21 cellular contexts compared by ENCODE assay signal in genomic region chr17:43854498-43854897, GRCh38. TPM values are rescaled to one million over a fixed set of nuclear protein-coding genes. Genes with fewer than 3 reads are reported as not detected.
A peak's percentile ranks its signal among the peaks of the same experiment; 100 is the strongest.
DNase-seq lines count a peak whose midpoint lies in the region; ATAC-seq, FAIRE-seq and TF ChIP-seq lines count a peak whose summit lies in the region.
"Had no signal": no experiment of that assay in that cellular context is flagged by ENCODE, and none has a peak within 500 bp of the region (broad histone marks: within the 10 kb centered on the region; RNA-seq: fewer than 3 reads in every experiment).

No MANE protein-coding gene starts in this region.

- H4K8ac ChIP-seq in neuronal stem cell (ENCODE audit: low read depth, low read length) = no peak overlapping the region

- WGBS in right cardiac atrium = 71% methylated on average over 8 of the region's 8 CpGs
- WGBS in neuronal stem cell (ENCODE audit: extremely low coverage in 2 of 2, insufficient read length in 2 of 2, insufficient replicate concordance in 1 of 2), 2 donors = no CpG with 5 or more reads among the region's 8 CpGs

- no peak overlapping the region for H2AFZ ChIP-seq in neuronal stem cell (ENCODE audit: low read length)

- peaks cover 0 to 9% of the 10 kb centered on the region in 2 donors for H3K27me3 Mint-ChIP-seq in natural killer cell (ENCODE audit: low read depth in 2 of 2)

- H3K4me2 ChIP-seq in neuronal stem cell (ENCODE audit: insufficient read depth, low read length, poor library complexity, severe bottlenecking) = no peak overlapping the region
- H3K4me2 ChIP-seq: BLaER1 had no signal

- DNase-seq in Right ventricle myocardium superior (no peak), right cardiac atrium (no peak), HTR-8/SVneo (ENCODE audit: insufficient read length, low spot score) (no peak), neuronal stem cell (ENCODE audit: low spot score) (no peak), upper lobe of right lung (peak; percentile 37), natural killer cell (no peak)
- no peak for DNase-seq in central memory CD4-positive, alpha-beta T cell
- DNase-seq: 8988T; Calu3; CD4-positive, alpha-beta memory T cell; DMS 273 treated with DMSO at 0.1 percent for 48 hours; GOT3; H9 had no signal

- H3K27me3 ChIP-seq in right cardiac atrium (ENCODE audit: control insufficient read depth, insufficient read depth) (no peaks in the 10 kb centered on the region), neuronal stem cell (ENCODE audit: control insufficient read depth in 3 of 3, insufficient read depth in 3 of 3, low read depth in 1 of 3, low read length in 3 of 3) (peaks cover 0 to 54% (median 0%) of the 10 kb centered on the region in 3 experiments), upper lobe of right lung (peaks cover 9% of the 10 kb centered on the region)
- H3K27me3 ChIP-seq: BLaER1 had no signal

- no peak overlapping the region for H3K4ac ChIP-seq in neuronal stem cell (ENCODE audit: low read length)

- H3K18ac ChIP-seq in neuronal stem cell (ENCODE audit: low read length) = no peak overlapping the region

- no peaks in the 10 kb centered on the region for H3K36me3 ChIP-seq in neuronal stem cell (replicated peaks in 1 of 2; ENCODE audit: control insufficient read depth in 2 of 2, insufficient read depth in 2 of 2, low read length in 2 of 2)
- H3K36me3 ChIP-seq in upper lobe of right lung = no peaks in the 10 kb centered on the region
- H3K36me3 ChIP-seq: BLaER1 had no signal

- no peak overlapping the region for H3K4me3 Mint-ChIP-seq in natural killer cell
- H3K4me3 Mint-ChIP-seq: CD14-positive monocyte; CD4-positive, alpha-beta memory T cell; H9 had no signal

- H3K4me1 ChIP-seq in right cardiac atrium (ENCODE audit: control insufficient read depth, insufficient read depth, low read length) (peaks cover 7% of the 10 kb centered on the region), neuronal stem cell (ENCODE audit: control insufficient read depth in 2 of 2, insufficient read depth in 1 of 2, low read depth in 1 of 2, low read length in 2 of 2) (peaks cover 4 to 9% of the 10 kb centered on the region in 2 donors), upper lobe of right lung (peaks cover 5% of the 10 kb centered on the region)

- no peak overlapping the region for H4K91ac ChIP-seq in neuronal stem cell (ENCODE audit: low read depth, low read length, poor library complexity)

- H3K9me3 ChIP-seq in right cardiac atrium (ENCODE audit: control insufficient read depth, low read length) (no peaks in the 10 kb centered on the region), neuronal stem cell (replicated peaks in 1 of 2; ENCODE audit: control insufficient read depth in 2 of 2, insufficient read depth in 1 of 2, low read depth in 1 of 2, low read length in 2 of 2) (no peaks in the 10 kb centered on the region), upper lobe of right lung (no peaks in the 10 kb centered on the region)
- H3K9me3 ChIP-seq: BLaER1 had no signal

- TF ChIP-seq CTCF in upper lobe of right lung (IDR thresholded peaks at IDR 0.05) (no peak), natural killer cell (IDR thresholded peaks at IDR 0.05) (no peak)

- no peak overlapping the region for H2BK5ac ChIP-seq in neuronal stem cell (ENCODE audit: low read length)

- FAIRE-seq in HTR-8/SVneo (lab: Jason Lieb, UNC) = peak; percentile 46
- FAIRE-seq: G401.6, GM12892, GM18507 had no signal

- H3K27ac ChIP-seq in right cardiac atrium (ENCODE audit: low read length) (no peak overlapping the region), neuronal stem cell (replicated peaks; ENCODE audit: low read length) (no peak overlapping the region), upper lobe of right lung (no peak overlapping the region)
- H3K27ac ChIP-seq: BLaER1 had no signal

- H3K23ac ChIP-seq in neuronal stem cell (ENCODE audit: low read depth, low read length, poor library complexity) = no peak overlapping the region

- H3K9me3 Mint-ChIP-seq in natural killer cell = no peaks in the 10 kb centered on the region
- H3K9me3 Mint-ChIP-seq: H9 had no signal

- H2BK120ac ChIP-seq in neuronal stem cell (ENCODE audit: low read depth, low read length) = no peak overlapping the region

- ATAC-seq in Right ventricle myocardium superior (ENCODE audit: poor library complexity) (peak; percentile 6), right cardiac atrium (no peak), upper lobe of right lung (no peak), natural killer cell (no peak), HG03521 (IDR thresholded peaks at IDR 0.05; ENCODE audit: unreplicated experiment) (no peak)

- H2BK12ac ChIP-seq in neuronal stem cell (ENCODE audit: low read length) = no peak overlapping the region

- no peak overlapping the region for H2BK15ac ChIP-seq in neuronal stem cell (ENCODE audit: low read length)

- H3K4me1 Mint-ChIP-seq in natural killer cell = no peaks in the 10 kb centered on the region
- H3K4me1 Mint-ChIP-seq: CD4-positive, alpha-beta memory T cell had no signal

- intact Hi-C loops in Right ventricle myocardium superior (cut with DNase I) (no loop called here), right cardiac atrium (cut with DNase I) (no loop called here), upper lobe of right lung (cut with DNase I) (no loop called here), natural killer cell (cut with micrococcal nuclease) (no loop called here)

- no peak overlapping the region for H2AK5ac ChIP-seq in neuronal stem cell (ENCODE audit: low read depth, low read length)

- H3K4me3 ChIP-seq in right cardiac atrium (ENCODE audit: low read length) (no peak overlapping the region), neuronal stem cell (ENCODE audit: low read length in 2 of 2) (no peak overlapping the region), upper lobe of right lung (no peak overlapping the region)
- H3K4me3 ChIP-seq: BLaER1 had no signal

- no peaks in the 10 kb centered on the region for H3K79me1 ChIP-seq in neuronal stem cell (ENCODE audit: low read depth, low read length)

- no peaks in the 10 kb centered on the region for H3K36me3 Mint-ChIP-seq in natural killer cell
- H3K36me3 Mint-ChIP-seq: CD14-positive monocyte; CD4-positive, alpha-beta memory T cell had no signal

- H3K27ac Mint-ChIP-seq in natural killer cell = no peak overlapping the region
- H3K27ac Mint-ChIP-seq: CD4-positive, alpha-beta memory T cell had no signal

- peak overlapping the region; percentile 6 for H3K9ac ChIP-seq in neuronal stem cell (ENCODE audit: low read depth, low read length, poor library complexity)
- H3K9ac ChIP-seq: BLaER1 had no signal

- H3K14ac ChIP-seq in neuronal stem cell (ENCODE audit: low read length) = no peak overlapping the region

RNA-seq across cellular contexts. Expression of gene CD300LG, which starts 7.5 kb away (rescaled TPM):
- total RNA-seq in Right ventricle myocardium superior = 17.5 TPM
- 10 to 100 TPM in 3 of 4 donors, 1 to 10 TPM in 1; 3.8 to 29.2 (median 10.9) TPM for total RNA-seq in right cardiac atrium
- polyA plus RNA-seq in right cardiac atrium = 20.8 TPM
- polyA plus RNA-seq in neuronal stem cell (2013, experiment 1 of 2) = 0.04 TPM
- 0.03 TPM for polyA plus RNA-seq in neuronal stem cell (2013, experiment 2 of 2)
- total RNA-seq in upper lobe of right lung = 0.81 TPM
- total RNA-seq in natural killer cell = not detected
- total RNA-seq: A673; Calu3; CD4-positive, alpha-beta memory T cell; H9 had no signal
- polyA plus RNA-seq: AG04450; CD14-positive monocyte; CD4-positive, alpha-beta memory T cell had no signal

RNA-seq across cellular contexts. Expression of gene MPP3, which starts 21.6 kb away (rescaled TPM):
- total RNA-seq in Right ventricle myocardium superior = 48.5 TPM
- total RNA-seq in right cardiac atrium = 10 to 100 TPM; 42.1 to 77.4 (median 61.5) TPM
- 46.1 TPM for polyA plus RNA-seq in right cardiac atrium
- 5.1 TPM for polyA plus RNA-seq in neuronal stem cell (2013, experiment 1 of 2)
- 5.9 TPM for polyA plus RNA-seq in neuronal stem cell (2013, experiment 2 of 2)
- total RNA-seq in upper lobe of right lung = 28.6 TPM
- not detected for total RNA-seq in natural killer cell
- polyA plus RNA-seq: CD14-positive monocyte had no signal

RNA-seq across cellular contexts. Expression of gene MPP2, which starts 52.8 kb away (rescaled TPM):
- total RNA-seq in Right ventricle myocardium superior (17.1 TPM), right cardiac atrium (10 to 100 TPM in 3 of 4 donors, 1 to 10 TPM in 1; 8.7 to 20.7 (median 15.9) TPM), upper lobe of right lung (0.49 TPM), natural killer cell (1 to 10 TPM in 1 of 3 donors, under 1 TPM in 2; 0.75 to 2.0 (median 0.85) TPM)
- 8.8 TPM for polyA plus RNA-seq in right cardiac atrium
- 13.6 TPM for polyA plus RNA-seq in neuronal stem cell (2013, experiment 1 of 2)
- 14.1 TPM for polyA plus RNA-seq in neuronal stem cell (2013, experiment 2 of 2)
- polyA plus RNA-seq: CD14-positive monocyte had no signal

Comparison
In these comparisons a context has a peak if more than half of its experiments do, and no peak if none do; other contexts are left out.
1. RNA of gene MPP3, which starts 21.6 kb away (total RNA-seq): 42.1 to 77.4 TPM in right cardiac atrium, 48.5 TPM in Right ventricle myocardium superior (single experiment) and 28.6 TPM in upper lobe of right lung (single experiment); not detected in natural killer cell; every median in the first group is over 10 times any median in the second.